10 cellular contexts compared by ENCODE assay signal in the genomic region with DNA sequence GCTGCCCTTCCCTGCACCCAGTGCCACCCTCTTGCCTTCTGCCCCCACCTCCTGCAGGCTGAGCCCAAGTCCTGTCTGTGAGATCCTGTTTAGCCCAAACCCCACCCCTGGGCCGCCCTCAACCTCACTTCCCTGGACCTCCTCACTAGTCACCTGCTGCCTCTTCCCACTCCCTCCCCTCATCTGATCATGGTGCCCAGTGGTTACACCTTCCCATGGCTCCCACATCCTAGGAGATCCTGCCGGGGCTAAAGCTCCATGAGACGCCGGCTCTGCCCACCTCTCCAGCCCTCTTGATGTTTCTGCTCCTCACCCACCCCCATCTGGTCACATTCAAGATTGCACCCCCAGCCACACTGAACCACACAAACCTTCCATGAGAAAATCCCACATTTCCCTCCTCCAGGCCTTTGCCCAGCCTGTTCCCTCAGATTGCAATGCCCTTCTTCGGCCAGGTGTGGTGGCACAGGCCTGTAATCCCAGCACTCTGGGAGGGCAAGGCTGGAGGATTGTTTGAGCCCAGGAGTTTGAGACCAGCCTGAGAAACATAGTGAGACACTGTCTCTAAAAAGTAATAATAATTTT. TPM values are rescaled to one million over a fixed set of nuclear protein-coding genes. Genes with fewer than 3 reads are reported as not detected.
DNase-seq lines count a peak whose midpoint lies in the region; ATAC-seq, FAIRE-seq and TF ChIP-seq lines count a peak whose summit lies in the region.
"Had no signal": no experiment of that assay in that cellular context is flagged by ENCODE, and none has a peak within 500 bp of the region (broad histone marks: within the 10 kb centered on the region; RNA-seq: fewer than 3 reads in every experiment).

No MANE protein-coding gene starts in this region.

- H3K36me3 ChIP-seq in K562 (ENCODE audit: control insufficient read depth, insufficient read depth, low read length), result no peaks in the 10 kb centered on the region

- H3K4me2 ChIP-seq in K562 (ENCODE audit: insufficient read depth, low read length), result no peak overlapping the region

- ATAC-seq in K562, result peak; percentile 69
- peak; percentile 47 for ATAC-seq in left lobe of liver
- ATAC-seq in GM21825 (IDR thresholded peaks at IDR 0.05; ENCODE audit: unreplicated experiment), result no peak
- no peak for ATAC-seq in GM18873 (IDR thresholded peaks at IDR 0.05; ENCODE audit: low FRiP score, unreplicated experiment)
- ATAC-seq: natural killer cell had no signal

- DNase-seq in AG04449 (ENCODE audit: low read depth, low spot score) (no peak), HT-29 (ENCODE audit: low spot score) (peak; percentile 41), K562 (ENCODE audit: extremely low read depth in 1 of 4, low spot score in 3 of 4) (peak in 3 of 4 experiments; percentile 58 to 82 (median 79)), left lobe of liver (ENCODE audit: low spot score) (no peak), NCI-H345 (lab: John Stamatoyannopoulos, UW) (no peak), head of caudate nucleus (no peak)
- DNase-seq: natural killer cell, SHP77 had no signal

- WGBS in K562 (ENCODE audit: insufficient coverage, low coverage, missing lambda C conversion rate), result 37% methylated on average over 5 of the region's 5 CpGs

- no peak overlapping the region for H2AFZ ChIP-seq in K562 (ENCODE audit: low read depth, low read length)

- FAIRE-seq in K562 (lab: Jason Lieb, UNC), result no peak

- peak; percentile 5 for TF ChIP-seq CTCF in AG04449 (IDR thresholded peaks at IDR 0.05; ENCODE audit: insufficient read depth, low read length, missing control alignments)
- peak; percentile 37 to 61 (median 44) for TF ChIP-seq CTCF in K562 (IDR thresholded peaks at IDR 0.05 in 2 of 3, conservative IDR thresholded peaks at IDR 0.05 in 1 of 3; ENCODE audit: insufficient read depth in 2 of 3, low read depth in 1 of 3, low read length in 3 of 3)

- TF ChIP-seq POLR2A in K562 (conservative IDR thresholded peaks at IDR 0.05), result no peak

- no peaks in the 10 kb centered on the region for H3K9me1 ChIP-seq in K562 (ENCODE audit: control insufficient read depth, insufficient read depth, low read length)

- in situ Hi-C loops in K562 (cut with MboI), result no loop called here

- H3K9me3 ChIP-seq in K562 (replicated peaks; ENCODE audit: control insufficient read depth, insufficient read depth, low read depth, low read length), result no peaks in the 10 kb centered on the region; the same call in 1 of the 2 replicates

- POLR2A ChIA-PET in AG04449 (lab: Yijun Ruan, JAX) (interaction anchor here (0.5 kb wide), 1 partner anchor 76 kb away, joined by 3 read pairs; no protein-coding TSS in a partner anchor), K562 (lab: Yijun Ruan, JAX) (interaction anchor here (0.9 kb wide), 1 partner anchor 472 kb away, joined by 3 read pairs; no protein-coding TSS in a partner anchor)

- TF ChIP-seq RAD21 in K562 (CRISPR knock-in tag; conservative IDR thresholded peaks at IDR 0.05 in 1 of 2, IDR thresholded peaks at IDR 0.05 in 1 of 2), result peak in 1 of 2 experiments; percentile 36; a peak in 2 of 4 replicates

- no peak for TF ChIP-seq EP300 in K562 (IDR thresholded peaks at IDR 0.05; ENCODE audit: low read length)

- no TSS peak for BruUV-seq in K562 (replicated peaks; lab: Mats Ljungman, UMichigan)

- no peaks in the 10 kb centered on the region for H4K20me1 ChIP-seq in K562 (replicated peaks; ENCODE audit: control insufficient read depth, insufficient read depth, low read length)

- CTCF ChIA-PET in AG04449 (lab: Yijun Ruan, JAX) (interaction anchor here (1.1 to 8.3 kb wide), 3 partner anchors 8 to 17 kb away, joined by 3 to 64 read pairs (median 4); no protein-coding TSS in a partner anchor), K562 (lab: Yijun Ruan, JAX; ENCODE audit: low intra/inter-chr PET ratio) (interaction anchor here (0.7 kb wide), 1 partner anchor 16 kb away, joined by 3 read pairs; no protein-coding TSS in a partner anchor)

- no peaks in the 10 kb centered on the region for H3K27me3 ChIP-seq in K562 (ENCODE audit: control insufficient read depth in 2 of 2, insufficient read depth in 2 of 2, low read length in 2 of 2)

- peaks cover 12 to 19% of the 10 kb centered on the region in 2 experiments; a peak in 4 of 5 replicates for H3K4me1 ChIP-seq in K562 (replicated peaks in 1 of 2; ENCODE audit: control insufficient read depth in 2 of 2, insufficient read depth in 2 of 2, low read length in 2 of 2)

- intact Hi-C loops in K562 (cut with micrococcal nuclease) (no loop called here), head of caudate nucleus (cut with DNase I) (no loop called here)

- no peaks in the 10 kb centered on the region for H3K79me2 ChIP-seq in K562 (ENCODE audit: control insufficient read depth, insufficient read depth, low read length)

- H3K27ac ChIP-seq in K562 (ENCODE audit: extremely low read depth, low read depth, low read length), result no peak overlapping the region

- H3K9ac ChIP-seq in K562 (ENCODE audit: insufficient read depth in 1 of 2, low read depth in 2 of 2, low read length in 2 of 2), result no peak overlapping the region; a peak in 1 of 4 replicates

- H3K4me3 ChIP-seq in AG04449 (ENCODE audit: low read depth, low read length), result no peak overlapping the region
- H3K4me3 ChIP-seq in K562, result no peak overlapping the region

TF ChIP-seq in K562, 482 proteins besides CTCF, POLR2A, EP300 and RAD21:
- TF ChIP-seq ZNF764 (CRISPR knock-in tag; IDR thresholded peaks at IDR 0.05; ENCODE audit: low read depth) (no peak), FOXK1 (CRISPR knock-in tag; IDR thresholded peaks at IDR 0.05; ENCODE audit: borderline replicate concordance) (no peak), SMC3 (conservative IDR thresholded peaks at IDR 0.05; ENCODE audit: insufficient read depth, low read depth, low read length) (0 out of 2 replicates have a peak, but pooled peaks have one; percentile 30), HDGF (IDR thresholded peaks at IDR 0.05) (0 out of 2 replicates have a peak, but pooled peaks have one; percentile 49)

RNA-seq across cellular contexts. Expression of a gene that starts 17.0 kb away (rescaled TPM):
- total RNA-seq in HT-29 (2014; rRNA removed; shearing (Covaris generic)), result 26.3 and 36.3 TPM in 2 replicates
- 1.6 and 1.9 TPM in 2 replicates for total RNA-seq in K562 (2011; cell fraction: chromatin; rRNA removed; ENCODE audit: low replicate concordance)
- 0.53 and 2.7 TPM in 2 replicates for total RNA-seq in K562 (2011; cell fraction: nucleolus; rRNA removed)
- total RNA-seq in K562 (2011; cell fraction: nucleoplasm; rRNA removed), result 0.51 and 2.1 TPM in 2 replicates
- total RNA-seq in K562 (2014; rRNA removed) (0.18 and 0.20 TPM in 2 replicates), K562 (2014; rRNA removed; fragmentation: Illumina TruSeq; extraction: Trizol) (0.40 and 0.48 TPM in 2 replicates), K562 (2015; rRNA removed; fragmentation: Illumina TruSeq; extraction: Trizol) (0.34 and 0.36 TPM in 2 replicates), K562 (2021) (0.53 and 0.92 TPM in 2 replicates), left lobe of liver (2.7 TPM)
- polyA plus RNA-seq in K562 (2011; rRNA removed) (0.74 and 0.82 TPM in 2 replicates), K562 (2014; fragmentation: Illumina TruSeq; extraction: Trizol) (0.27 and 0.32 TPM in 2 replicates), K562 (2014; fragmentation: Nextera tagmentation; extraction: Ambion mirVana) (under 1 TPM; 0.21 to 0.35 TPM), K562 (2014; rRNA removed) (0.19 and 0.23 TPM in 2 replicates)
- 0.37 and 2.8 TPM in 2 replicates for polyA plus RNA-seq in K562 (2011; cell fraction: cytosol; rRNA removed)
- 0.51 and 0.75 TPM in 2 replicates for polyA plus RNA-seq in K562 (2011; cell fraction: nucleus; rRNA removed)
- 0.47 and 0.89 TPM in 2 replicates for polyA plus RNA-seq in K562 (2012)
- 2.0 and 2.1 TPM in 2 replicates for polyA minus RNA-seq in K562 (2011; rRNA and poly(A)+ RNA removed)
- polyA minus RNA-seq in K562 (2011; cell fraction: cytosol; rRNA and poly(A)+ RNA removed), result not detected in 2 replicates
- polyA minus RNA-seq in K562 (2011; cell fraction: nucleus; rRNA and poly(A)+ RNA removed), result 0.13 and 0.89 TPM in 2 replicates

Comparison
In these comparisons a context has a peak if more than half of its experiments do, and no peak if none do; other contexts are left out.
1. DNase-seq: peak in HT-29 (single experiment) and K562 (3 of 4); none in AG04449 (single experiment), left lobe of liver (single experiment), NCI-H345 (single experiment) and head of caudate nucleus (0 of 42).
2. ATAC-seq: peak in K562 (single experiment) and left lobe of liver (single experiment); none in GM21825 (single experiment) and GM18873 (single experiment).